In genomic region chr17:73093286-73093685, GRCh38 we compare ENCODE assay signal across 10 cellular contexts. TPM values are rescaled to one million over a fixed set of nuclear protein-coding genes. Genes with fewer than 3 reads are reported as not detected.
DNase-seq lines count a peak whose midpoint lies in the region; ATAC-seq and TF ChIP-seq lines count a peak whose summit lies in the region.
"Had no signal": no experiment of that assay in that cellular context is flagged by ENCODE, and none has a peak within 500 bp of the region (broad histone marks: within the 10 kb centered on the region; RNA-seq: fewer than 3 reads in every experiment).

No MANE protein-coding gene starts in this region.

- CTCF ChIA-PET in activated CD8-positive, alpha-beta memory T cell treated with anti-CD3 and anti-CD28 coated beads, Interleukin-2, amount 10 ng/mL, durations not matched to agents 7 days and 5 days (lab: Charles Lee): interaction anchor here (0.9 to 2.0 kb wide), 2 partner anchors 18 to 536 kb away, joined by 3 to 6 read pairs; no protein-coding TSS in a partner anchor

- H3K9me3 ChIP-seq in Loucy (ENCODE audit: insufficient read depth, low read depth, low read length): no peaks in the 10 kb centered on the region
- H3K9me3 ChIP-seq in esophagus squamous epithelium: no peaks in the 10 kb centered on the region
- H3K9me3 ChIP-seq: testis had no signal

- no peak for ATAC-seq in activated CD8-positive, alpha-beta memory T cell treated with anti-CD3 and anti-CD28 coated beads, Interleukin-2, amount 10 ng/mL, durations not matched to agents 7 days and 5 days
- ATAC-seq in stimulated activated effector memory CD8-positive, alpha-beta T cell treated with anti-CD3 and anti-CD28 coated beads, Interleukin-12 subunit alpha, Interleukin-12 subunit beta, amount 100 ng/mL, for 72 hours: no peak
- ATAC-seq in HG02870 (IDR thresholded peaks at IDR 0.05; ENCODE audit: unreplicated experiment): no peak

- no peaks in the 10 kb centered on the region for H3K27me3 ChIP-seq in Loucy (ENCODE audit: insufficient read depth, low read length, poor library complexity, severe bottlenecking)
- peaks cover 0 to 10% (median 0%) of the 10 kb centered on the region in 4 donors for H3K27me3 ChIP-seq in esophagus squamous epithelium
- H3K27me3 ChIP-seq: testis had no signal

- H3K36me3 ChIP-seq in Loucy (ENCODE audit: insufficient read depth, low read length) (no peaks in the 10 kb centered on the region), esophagus squamous epithelium (peaks cover 0 to 9% (median 0%) of the 10 kb centered on the region in 3 donors)

- no peak for TF ChIP-seq POLR2A in esophagus squamous epithelium (IDR thresholded peaks at IDR 0.05)

- H4K20me1 ChIP-seq in Loucy (ENCODE audit: insufficient read depth, low read length, poor library complexity, severe bottlenecking): no peaks in the 10 kb centered on the region

- no peaks in the 10 kb centered on the region for H3K9me2 ChIP-seq in Loucy (replicated peaks; ENCODE audit: low read depth, low read length)

- no peaks in the 10 kb centered on the region for H3F3A ChIP-seq in Loucy (ENCODE audit: low read depth)

- TF ChIP-seq CTCF in Loucy (conservative IDR thresholded peaks at IDR 0.05; ENCODE audit: low read length) (no peak), esophagus squamous epithelium (IDR thresholded peaks at IDR 0.05) (no peak)

- no peak for DNase-seq in activated CD8-positive, alpha-beta memory T cell treated with anti-CD3 and anti-CD28 coated beads, Interleukin-2, amount 10 ng/mL, durations not matched to agents 7 days and 5 days
- DNase-seq in activated CD8-positive, alpha-beta memory T cell treated with anti-CD3 and anti-CD28 coated beads, Interleukin-2, amount 50 U/mL, for 48 hours: no peak
- DNase-seq in esophagus squamous epithelium (lab: John Stamatoyannopoulos, UW): no peak
- DNase-seq in stimulated activated effector memory CD8-positive, alpha-beta T cell treated with anti-CD3 and anti-CD28 coated beads, Interleukin-12 subunit alpha, Interleukin-12 subunit beta, amount 100 ng/mL, for 72 hours (ENCODE audit: low spot score in 2 of 2): no peak
- DNase-seq in activated CD4-positive, alpha-beta T cell treated with anti-CD3 and anti-CD28 coated beads, Interleukin-2, amount 50 U/mL, for 48 hours: no peak
- no peak for DNase-seq in COR-L47 (lab: John Stamatoyannopoulos, UW)

- H3K79me2 ChIP-seq in Loucy (ENCODE audit: insufficient read depth, low read length): peaks cover 18% of the 10 kb centered on the region

- H3K27ac ChIP-seq in esophagus squamous epithelium: peak overlapping the region in 1 of 4 donors; percentile 84
- H3K27ac ChIP-seq: testis had no signal

- no peak overlapping the region for H3K4me3 ChIP-seq in Loucy (ENCODE audit: low read length, poor library complexity, severe bottlenecking)
- peak overlapping the region in 3 of 4 donors; percentile 69 to 79 (median 73) for H3K4me3 ChIP-seq in esophagus squamous epithelium

- peak overlapping the region; percentile 89 for H3K4me2 ChIP-seq in Loucy (ENCODE audit: low read depth, low read length, poor library complexity, severe bottlenecking)

- 60 to 75% methylated on average over 3 to 7 of the region's 9 CpGs for WGBS in esophagus squamous epithelium, 2 donors

- H3K27ac Mint-ChIP-seq in activated CD8-positive, alpha-beta memory T cell treated with anti-CD3 and anti-CD28 coated beads, Interleukin-2, amount 10 ng/mL, durations not matched to agents 7 days and 5 days: no peak overlapping the region
- no peak overlapping the region for H3K27ac Mint-ChIP-seq in stimulated activated effector memory CD8-positive, alpha-beta T cell treated with anti-CD3 and anti-CD28 coated beads, Interleukin-12 subunit alpha, Interleukin-12 subunit beta, amount 100 ng/mL, for 72 hours

- H2AFZ ChIP-seq in Loucy (ENCODE audit: low read length): peak overlapping the region; percentile 98; the same call in 1 of the 2 replicates

- no peaks in the 10 kb centered on the region for H3K9me3 Mint-ChIP-seq in activated CD8-positive, alpha-beta memory T cell treated with anti-CD3 and anti-CD28 coated beads, Interleukin-2, amount 10 ng/mL, durations not matched to agents 7 days and 5 days (ENCODE audit: low read depth)
- no peaks in the 10 kb centered on the region for H3K9me3 Mint-ChIP-seq in stimulated activated effector memory CD8-positive, alpha-beta T cell treated with anti-CD3 and anti-CD28 coated beads, Interleukin-12 subunit alpha, Interleukin-12 subunit beta, amount 100 ng/mL, for 72 hours
- H3K9me3 Mint-ChIP-seq: WTC11 had no signal

- H3K4me1 Mint-ChIP-seq in activated CD8-positive, alpha-beta memory T cell treated with anti-CD3 and anti-CD28 coated beads, Interleukin-2, amount 10 ng/mL, durations not matched to agents 7 days and 5 days: peaks cover 14% of the 10 kb centered on the region
- H3K4me1 Mint-ChIP-seq in stimulated activated effector memory CD8-positive, alpha-beta T cell treated with anti-CD3 and anti-CD28 coated beads, Interleukin-12 subunit alpha, Interleukin-12 subunit beta, amount 100 ng/mL, for 72 hours: peaks cover 37% of the 10 kb centered on the region

- no peaks in the 10 kb centered on the region for H3K36me3 Mint-ChIP-seq in activated CD8-positive, alpha-beta memory T cell treated with anti-CD3 and anti-CD28 coated beads, Interleukin-2, amount 10 ng/mL, durations not matched to agents 7 days and 5 days
- H3K36me3 Mint-ChIP-seq in stimulated activated effector memory CD8-positive, alpha-beta T cell treated with anti-CD3 and anti-CD28 coated beads, Interleukin-12 subunit alpha, Interleukin-12 subunit beta, amount 100 ng/mL, for 72 hours: peaks cover 6% of the 10 kb centered on the region
- H3K36me3 Mint-ChIP-seq: WTC11 had no signal

- intact Hi-C loops in esophagus squamous epithelium (cut with DNase I): no loop called here

- peak overlapping the region; percentile 92 for H3K4me3 Mint-ChIP-seq in activated CD8-positive, alpha-beta memory T cell treated with anti-CD3 and anti-CD28 coated beads, Interleukin-2, amount 10 ng/mL, durations not matched to agents 7 days and 5 days
- peak overlapping the region; percentile 99 for H3K4me3 Mint-ChIP-seq in stimulated activated effector memory CD8-positive, alpha-beta T cell treated with anti-CD3 and anti-CD28 coated beads, Interleukin-12 subunit alpha, Interleukin-12 subunit beta, amount 100 ng/mL, for 72 hours

- H3K27me3 Mint-ChIP-seq in activated CD8-positive, alpha-beta memory T cell treated with anti-CD3 and anti-CD28 coated beads, Interleukin-2, amount 10 ng/mL, durations not matched to agents 7 days and 5 days: peaks cover 8% of the 10 kb centered on the region

- H3K4me1 ChIP-seq in Loucy (ENCODE audit: insufficient read depth, low read length, poor library complexity, severe bottlenecking): peaks cover 21% of the 10 kb centered on the region
- peaks cover 12 to 62% (median 21%) of the 10 kb centered on the region in 3 donors for H3K4me1 ChIP-seq in esophagus squamous epithelium

- no peak overlapping the region for H3K9ac ChIP-seq in Loucy (ENCODE audit: low read depth, low read length, poor library complexity, severe bottlenecking)

RNA-seq across cellular contexts. Expression of gene SLC39A11, which starts 0.8 kb away (rescaled TPM):
- total RNA-seq in activated CD8-positive, alpha-beta memory T cell treated with anti-CD3 and anti-CD28 coated beads, Interleukin-2, amount 10 ng/mL, durations not matched to agents 7 days and 5 days: 10 to 100 TPM; 16.8 to 25.5 TPM
- total RNA-seq in esophagus squamous epithelium: 10 to 100 TPM; 23.0 to 30.9 (median 27.6) TPM
